10 cellular contexts compared by ENCODE assay signal in the genomic region with DNA sequence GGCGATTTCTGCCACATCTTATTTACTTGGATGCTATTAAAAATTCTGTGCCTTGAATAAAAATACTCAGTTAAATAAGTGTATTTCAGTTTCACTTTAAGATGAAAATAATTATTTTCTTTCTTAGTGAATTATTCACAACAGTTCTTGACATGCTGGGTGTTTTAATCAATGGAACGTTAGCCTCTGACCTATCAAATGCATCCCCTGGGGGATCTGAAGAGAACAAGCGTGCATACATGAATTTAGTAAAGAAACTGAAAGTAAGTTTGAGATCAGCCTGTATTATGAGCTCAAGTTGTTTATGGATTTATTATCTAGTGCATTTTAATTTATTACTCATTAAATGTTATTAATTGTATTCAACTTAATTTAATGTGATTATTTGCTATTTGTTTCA. TPM values are rescaled to one million over a fixed set of nuclear protein-coding genes. Genes with fewer than 3 reads are reported as not detected.
A peak's percentile ranks its signal among the peaks of the same experiment; 100 is the strongest.
DNase-seq lines count a peak whose midpoint lies in the region; ATAC-seq and TF ChIP-seq lines count a peak whose summit lies in the region.
"Had no signal": no experiment of that assay in that cellular context is flagged by ENCODE, and none has a peak within 500 bp of the region (broad histone marks: within the 10 kb centered on the region; RNA-seq: fewer than 3 reads in every experiment).

No MANE protein-coding gene starts in this region.

- TF ChIP-seq CTCF in CD14-positive monocyte (IDR thresholded peaks at IDR 0.05) = no peak
- TF ChIP-seq CTCF in fibroblast of the aortic adventitia (IDR thresholded peaks at IDR 0.05; ENCODE audit: insufficient read depth, low read length) = no peak

- H3K27ac Mint-ChIP-seq in CD14-positive monocyte = peak overlapping the region in 5 of 7 donors; percentile 8 to 66 (median 60)
- H3K27ac Mint-ChIP-seq in activated T-cell treated with anti-CD3 and anti-CD28 coated beads, Interleukin-2, amount 50 U/mL, for 24 hours = no peak overlapping the region
- H3K27ac Mint-ChIP-seq in activated CD4-positive, alpha-beta T cell treated with anti-CD3 and anti-CD28 coated beads, Interleukin-2, amount 10 ng/mL, durations not matched to agents 7 days and 5 days = no peak overlapping the region

- POLR2A ChIA-PET in activated CD4-positive, alpha-beta T cell treated with anti-CD3 and anti-CD28 coated beads, Interleukin-2, amount 10 ng/mL, durations not matched to agents 7 days and 5 days (lab: Charles Lee) = no interaction called here

- H3K4me3 ChIP-seq in fibroblast of the aortic adventitia (ENCODE audit: low read depth, low read length) = peak overlapping the region; percentile 42

- ATAC-seq in GM19452 (IDR thresholded peaks at IDR 0.05; ENCODE audit: unreplicated experiment) (peak; percentile 51), HG03139 (IDR thresholded peaks at IDR 0.05; ENCODE audit: unreplicated experiment) (peak; percentile 52)
- ATAC-seq: Panc1 had no signal

- H3K36me3 Mint-ChIP-seq in CD14-positive monocyte = no peaks in the 10 kb centered on the region
- no peaks in the 10 kb centered on the region for H3K36me3 Mint-ChIP-seq in activated T-cell treated with anti-CD3 and anti-CD28 coated beads, Interleukin-2, amount 50 U/mL, for 24 hours (ENCODE audit: low read depth)
- no peaks in the 10 kb centered on the region for H3K36me3 Mint-ChIP-seq in activated CD4-positive, alpha-beta T cell treated with anti-CD3 and anti-CD28 coated beads, Interleukin-2, amount 10 ng/mL, durations not matched to agents 7 days and 5 days (ENCODE audit: low read depth)

- H3K4me1 Mint-ChIP-seq in CD14-positive monocyte = peaks cover 58% of the 10 kb centered on the region
- H3K4me1 Mint-ChIP-seq in activated T-cell treated with anti-CD3 and anti-CD28 coated beads, Interleukin-2, amount 50 U/mL, for 24 hours (ENCODE audit: low read depth) = peaks cover 4% of the 10 kb centered on the region
- peaks cover 20% of the 10 kb centered on the region for H3K4me1 Mint-ChIP-seq in activated CD4-positive, alpha-beta T cell treated with anti-CD3 and anti-CD28 coated beads, Interleukin-2, amount 10 ng/mL, durations not matched to agents 7 days and 5 days

- intact Hi-C loops in CD14-positive monocyte (cut with micrococcal nuclease) = loop anchor here (5.0 to 10.0 kb wide), 2 partner anchors 57 to 59 kb away; partner anchors contain the start of gene P2RY13 (in 2 of the 2)

- peaks cover 0 to under 1% (median 0%) of the 10 kb centered on the region in 7 donors for H3K9me3 Mint-ChIP-seq in CD14-positive monocyte
- no peaks in the 10 kb centered on the region for H3K9me3 Mint-ChIP-seq in activated T-cell treated with anti-CD3 and anti-CD28 coated beads, Interleukin-2, amount 50 U/mL, for 24 hours
- no peaks in the 10 kb centered on the region for H3K9me3 Mint-ChIP-seq in activated CD4-positive, alpha-beta T cell treated with anti-CD3 and anti-CD28 coated beads, Interleukin-2, amount 10 ng/mL, durations not matched to agents 7 days and 5 days

- CTCF ChIA-PET in activated CD4-positive, alpha-beta T cell treated with anti-CD3 and anti-CD28 coated beads, Interleukin-2, amount 10 ng/mL, durations not matched to agents 7 days and 5 days (lab: Charles Lee) = no interaction called here

- H3K27me3 Mint-ChIP-seq in CD14-positive monocyte (ENCODE audit: low read depth in 3 of 3) = peaks cover 0 to under 1% (median 0%) of the 10 kb centered on the region in 3 donors
- H3K27me3 Mint-ChIP-seq in activated T-cell treated with anti-CD3 and anti-CD28 coated beads, Interleukin-2, amount 50 U/mL, for 24 hours = peaks cover under 1% of the 10 kb centered on the region
- H3K27me3 Mint-ChIP-seq in activated CD4-positive, alpha-beta T cell treated with anti-CD3 and anti-CD28 coated beads, Interleukin-2, amount 10 ng/mL, durations not matched to agents 7 days and 5 days = peaks cover under 1% of the 10 kb centered on the region

- DNase-seq in CD14-positive monocyte (ENCODE audit: low spot score) (no peak), fibroblast of the aortic adventitia (ENCODE audit: low read depth) (peak; percentile 34), NCI-H748 (lab: John Stamatoyannopoulos, UW; ENCODE audit: unreplicated experiment) (no peak), SIG-M5 treated with dmso at 0.1 percent for 504 hours (lab: John Stamatoyannopoulos, UW; ENCODE audit: unreplicated experiment) (no peak)
- no peak for DNase-seq in activated T-cell treated with anti-CD3 and anti-CD28 coated beads, Interleukin-2, amount 50 U/mL, for 24 hours
- no peak for DNase-seq in activated CD4-positive, alpha-beta T cell treated with anti-CD3 and anti-CD28 coated beads, Interleukin-2, amount 10 ng/mL, durations not matched to agents 7 days and 5 days

- peak overlapping the region; percentile 53 to 62 for H3K4me3 Mint-ChIP-seq in CD14-positive monocyte
- no peak overlapping the region for H3K4me3 Mint-ChIP-seq in activated T-cell treated with anti-CD3 and anti-CD28 coated beads, Interleukin-2, amount 50 U/mL, for 24 hours
- no peak overlapping the region for H3K4me3 Mint-ChIP-seq in activated CD4-positive, alpha-beta T cell treated with anti-CD3 and anti-CD28 coated beads, Interleukin-2, amount 10 ng/mL, durations not matched to agents 7 days and 5 days

RNA-seq across cellular contexts. Expression of gene P2RY12, which starts 0.6 kb away (rescaled TPM):
- polyA plus RNA-seq in CD14-positive monocyte = 1 to 10 TPM; 2.7 to 3.0 TPM
- total RNA-seq in fibroblast of the aortic adventitia (ENCODE audit: low replicate concordance) = 0.18 and 0.82 TPM in 2 replicates
- total RNA-seq in activated CD4-positive, alpha-beta T cell treated with anti-CD3 and anti-CD28 coated beads, Interleukin-2, amount 10 ng/mL, durations not matched to agents 7 days and 5 days = not detected
- polyA plus RNA-seq: neural cell had no signal

RNA-seq across cellular contexts. Expression of gene P2RY13, which starts 54.6 kb away (rescaled TPM):
- polyA plus RNA-seq in CD14-positive monocyte = 10 to 100 TPM; 45.6 to 80.0 TPM
- total RNA-seq in fibroblast of the aortic adventitia (ENCODE audit: low replicate concordance) = not detected in 2 replicates
- total RNA-seq in activated CD4-positive, alpha-beta T cell treated with anti-CD3 and anti-CD28 coated beads, Interleukin-2, amount 10 ng/mL, durations not matched to agents 7 days and 5 days = not detected

Comparison
In these comparisons a context has a peak if more than half of its experiments do, and no peak if none do; other contexts are left out.
1. H3K27ac Mint-ChIP-seq: peak in CD14-positive monocyte (5 of 7); none in activated T-cell treated with anti-CD3 and anti-CD28 coated beads, Interleukin-2, amount 50 U/mL, for 24 hours (single experiment) and activated CD4-positive, alpha-beta T cell treated with anti-CD3 and anti-CD28 coated beads, Interleukin-2, amount 10 ng/mL, durations not matched to agents 7 days and 5 days (single experiment).
2. H3K4me3 Mint-ChIP-seq: peak in CD14-positive monocyte (2 of 2); none in activated T-cell treated with anti-CD3 and anti-CD28 coated beads, Interleukin-2, amount 50 U/mL, for 24 hours (single experiment) and activated CD4-positive, alpha-beta T cell treated with anti-CD3 and anti-CD28 coated beads, Interleukin-2, amount 10 ng/mL, durations not matched to agents 7 days and 5 days (single experiment).